In the genomic region with DNA sequence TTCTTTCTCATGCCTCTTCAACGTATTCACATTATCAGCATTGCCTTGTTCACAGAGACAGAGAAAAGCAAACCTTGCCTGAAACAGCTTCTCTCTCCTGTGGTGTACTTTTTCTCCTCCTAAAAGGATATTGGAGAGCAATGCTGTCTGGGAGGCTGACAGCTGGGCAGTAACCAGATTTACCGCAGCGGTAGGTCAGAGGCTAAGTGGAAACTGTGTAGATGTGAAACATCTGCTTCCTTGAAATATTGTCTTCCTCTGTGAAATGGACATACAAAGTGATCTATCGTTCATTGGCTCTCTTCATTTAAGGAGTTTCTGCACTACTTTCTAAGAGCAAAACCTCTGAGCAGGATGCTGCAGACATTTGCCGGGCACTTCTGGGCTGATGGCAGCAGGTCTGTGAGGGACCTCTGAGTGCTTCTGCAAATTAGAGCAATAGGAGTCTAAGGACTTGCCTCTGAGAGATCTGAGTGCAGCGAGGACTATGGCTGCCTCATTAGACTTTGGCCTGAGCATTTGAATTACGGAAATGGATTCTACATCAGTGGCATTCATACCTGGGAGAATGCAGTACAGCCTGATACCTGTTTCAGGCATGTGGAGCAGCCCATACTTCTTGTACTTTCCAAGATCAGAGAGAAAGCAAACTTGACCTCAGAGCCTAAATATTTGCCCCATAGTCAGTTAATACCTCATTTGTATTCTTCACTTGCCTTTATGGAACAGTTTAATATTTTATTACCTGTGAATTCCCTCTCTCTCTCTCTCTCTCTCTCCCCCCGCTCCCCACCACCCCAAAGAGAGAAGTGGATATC, we compare ENCODE assay signal across 18 cellular contexts.
DNase-seq lines count a peak whose midpoint lies in the region; ATAC-seq and TF ChIP-seq lines count a peak whose summit lies in the region.
"Had no signal": no experiment of that assay in that cellular context is flagged by ENCODE, and none has a peak within 500 bp of the region (broad histone marks: within the 10 kb centered on the region; RNA-seq: fewer than 3 reads in every experiment).

No MANE protein-coding gene starts in this region.

- no peaks in the 10 kb centered on the region for H3K9me3 ChIP-seq in Caco-2
- H3K9me3 ChIP-seq: SJCRH30 had no signal

- peak overlapping the region; percentile 45 for H3K27ac Mint-ChIP-seq in Caco-2 (ENCODE audit: unreplicated experiment)
- H3K27ac Mint-ChIP-seq in osteocyte (ENCODE audit: unreplicated experiment): no peak overlapping the region

- H3K27me3 ChIP-seq in Caco-2 (replicated peaks; ENCODE audit: control insufficient read depth, insufficient read depth, low read length): no peaks in the 10 kb centered on the region
- H3K27me3 ChIP-seq: SJCRH30 had no signal

- POLR2A ChIA-PET in Caco-2 (lab: Charles Lee): no interaction called here

- H3K4me3 Mint-ChIP-seq in Caco-2 (ENCODE audit: unreplicated experiment) (no peak overlapping the region), osteocyte (ENCODE audit: unreplicated experiment) (no peak overlapping the region)

- H3K9me3 Mint-ChIP-seq in Caco-2 (ENCODE audit: unreplicated experiment): no peaks in the 10 kb centered on the region
- no peaks in the 10 kb centered on the region for H3K9me3 Mint-ChIP-seq in osteocyte (ENCODE audit: unreplicated experiment)

- no TSS peak for BruUV-seq in Caco-2 (replicated peaks; lab: Mats Ljungman, UMichigan)

- CTCF ChIA-PET in Caco-2 (lab: Charles Lee): no interaction called here

- ATAC-seq in GM18861 (IDR thresholded peaks at IDR 0.05; ENCODE audit: unreplicated experiment) (no peak), esophagus mucosa (no peak)
- ATAC-seq: GM12878, K562 had no signal

- peaks cover 22% of the 10 kb centered on the region for H3K4me1 Mint-ChIP-seq in Caco-2 (ENCODE audit: low read depth, unreplicated experiment)
- H3K4me1 Mint-ChIP-seq in osteocyte (ENCODE audit: unreplicated experiment): peaks cover 14% of the 10 kb centered on the region

- DNase-seq in Caco-2: peak in 1 of 2 experiments; percentile 10
- DNase-seq in NCI-H524 (lab: John Stamatoyannopoulos, UW): peak; percentile 51 to 75
- DNase-seq in fibroblast of villous mesenchyme (ENCODE audit: low read depth): peak; percentile 52
- peak; percentile 48 for DNase-seq in osteocyte (ENCODE audit: extremely low spot score, unreplicated experiment)
- DNase-seq in cerebellum (ENCODE audit: low spot score): no peak
- DNase-seq in NCI-H146 treated with DMSO at 0.1 percent for 48 hours (lab: John Stamatoyannopoulos, UW; ENCODE audit: unreplicated experiment): no peak
- DNase-seq: AML-193, DMS79, GM23248, NCI-H1048, NCI-H146, NCI-H2107, NCI-H446 treated with DMSO at 0.1 percent for 48 hours, SJCRH30 had no signal

- TF ChIP-seq CTCF in Caco-2 (IDR thresholded peaks at IDR 0.05; ENCODE audit: insufficient read depth in 1 of 2, low read depth in 1 of 2, low read length in 1 of 2, severe bottlenecking in 1 of 2, unreplicated experiment in 1 of 2) (no peak), fibroblast of villous mesenchyme (IDR thresholded peaks at IDR 0.05; ENCODE audit: insufficient read depth, low read depth, low read length) (no peak), osteocyte (IDR thresholded peaks at IDR 0.05) (no peak)

- no peaks in the 10 kb centered on the region for H3K27me3 Mint-ChIP-seq in Caco-2 (ENCODE audit: insufficient read depth, unreplicated experiment)
- H3K27me3 Mint-ChIP-seq in osteocyte (ENCODE audit: unreplicated experiment): no peaks in the 10 kb centered on the region

- H3K4me1 ChIP-seq in Caco-2: peaks cover 18% of the 10 kb centered on the region
- H3K4me1 ChIP-seq: SJCRH30 had no signal

- intact Hi-C loops in Caco-2 (cut with micrococcal nuclease; ENCODE audit: unreplicated experiment): no loop called here

- H3K4me3 ChIP-seq in Caco-2 (ENCODE audit: low read depth, low read length) (no peak overlapping the region), fibroblast of villous mesenchyme (ENCODE audit: low read depth, low read length) (no peak overlapping the region)
- H3K4me3 ChIP-seq: GM12878, GM23248, K562, SJCRH30 had no signal

- peaks cover 10% of the 10 kb centered on the region for H3K36me3 Mint-ChIP-seq in Caco-2 (ENCODE audit: insufficient read depth, unreplicated experiment)
- peaks cover 2% of the 10 kb centered on the region for H3K36me3 Mint-ChIP-seq in osteocyte (ENCODE audit: unreplicated experiment)

- H3K36me3 ChIP-seq in Caco-2 (ENCODE audit: control insufficient read depth, insufficient read depth, low read length): no peaks in the 10 kb centered on the region
- H3K36me3 ChIP-seq: SJCRH30 had no signal

Comparison
In these comparisons a context has a peak if more than half of its experiments do, and no peak if none do; other contexts are left out.
1. DNase-seq: peak in NCI-H524 (2 of 2), fibroblast of villous mesenchyme (single experiment) and osteocyte (single experiment); none in cerebellum (single experiment) and NCI-H146 treated with DMSO at 0.1 percent for 48 hours (single experiment).